Comparison of ENCODE assay signal across 18 cellular contexts in genomic region chr4:168790898-168791297, GRCh38.
A peak's percentile ranks its signal among the peaks of the same experiment; 100 is the strongest.
DNase-seq lines count a peak whose midpoint lies in the region; FAIRE-seq and TF ChIP-seq lines count a peak whose summit lies in the region.
"Had no signal": no experiment of that assay in that cellular context is flagged by ENCODE, and none has a peak within 500 bp of the region (broad histone marks: within the 10 kb centered on the region; RNA-seq: fewer than 3 reads in every experiment).

No MANE protein-coding gene starts in this region.

- no peak overlapping the region for H3K9ac ChIP-seq in endodermal cell (ENCODE audit: extremely low read depth, low read length, poor library complexity, severe bottlenecking)
- no peak overlapping the region for H3K9ac ChIP-seq in neural progenitor cell

- no peak overlapping the region for H2AFZ ChIP-seq in neural progenitor cell (replicated peaks)

- peaks cover 7% of the 10 kb centered on the region for H3K9me3 Mint-ChIP-seq in endodermal cell
- no peaks in the 10 kb centered on the region for H3K9me3 Mint-ChIP-seq in neural progenitor cell

- TF ChIP-seq CTCF in cardiac muscle cell (IDR thresholded peaks at IDR 0.05; ENCODE audit: low read depth, low read length) (no peak), endodermal cell (conservative IDR thresholded peaks at IDR 0.05) (no peak), neural progenitor cell (IDR thresholded peaks at IDR 0.05) (no peak)

- H3K9me3 ChIP-seq in cardiac muscle cell (ENCODE audit: low read depth) (no peaks in the 10 kb centered on the region), endodermal cell (ENCODE audit: control insufficient read depth, low read length) (peaks cover 10% of the 10 kb centered on the region), neural progenitor cell (ENCODE audit: low read depth) (no peaks in the 10 kb centered on the region)

- H4K20me1 ChIP-seq in neural progenitor cell (ENCODE audit: low read depth), result no peaks in the 10 kb centered on the region

- H3K36me3 Mint-ChIP-seq in endodermal cell (ENCODE audit: low read depth) (peaks cover 3% of the 10 kb centered on the region), neural progenitor cell (peaks cover 13% of the 10 kb centered on the region)
- H3K36me3 Mint-ChIP-seq: CD4-positive, alpha-beta memory T cell had no signal

- peak overlapping the region; percentile 56 for H3K27ac Mint-ChIP-seq in endodermal cell
- no peak overlapping the region for H3K27ac Mint-ChIP-seq in neural progenitor cell
- H3K27ac Mint-ChIP-seq: CD4-positive, alpha-beta memory T cell had no signal

- H3K4me3 ChIP-seq in cardiac muscle cell (no peak overlapping the region), endodermal cell (ENCODE audit: low read length) (peak overlapping the region; percentile 2), neural progenitor cell (no peak overlapping the region)
- H3K4me3 ChIP-seq: K562 had no signal

- intact Hi-C loops in cardiac septum (cut with DNase I), result no loop called here

- H3K4me3 Mint-ChIP-seq in endodermal cell, result no peak overlapping the region
- H3K4me3 Mint-ChIP-seq in neural progenitor cell, result no peak overlapping the region
- H3K4me3 Mint-ChIP-seq: CD4-positive, alpha-beta memory T cell had no signal

- H3K4me1 Mint-ChIP-seq in endodermal cell (peaks cover 27% of the 10 kb centered on the region), neural progenitor cell (peaks cover 12% of the 10 kb centered on the region)
- H3K4me1 Mint-ChIP-seq: CD4-positive, alpha-beta memory T cell had no signal

- H3K36me3 ChIP-seq in cardiac muscle cell (no peaks in the 10 kb centered on the region), endodermal cell (ENCODE audit: control insufficient read depth, insufficient read depth, low read length) (no peaks in the 10 kb centered on the region), neural progenitor cell (no peaks in the 10 kb centered on the region)

- no peak overlapping the region for H3K4me2 ChIP-seq in neural progenitor cell

- H3K27ac ChIP-seq in cardiac muscle cell, result peak overlapping the region; percentile 5
- no peak overlapping the region for H3K27ac ChIP-seq in endodermal cell (ENCODE audit: low read depth, low read length)
- peak overlapping the region; percentile 21 for H3K27ac ChIP-seq in neural progenitor cell

- H3K4me1 ChIP-seq in cardiac muscle cell (ENCODE audit: low read depth) (no peaks in the 10 kb centered on the region), endodermal cell (ENCODE audit: control insufficient read depth, insufficient read depth, low read length) (no peaks in the 10 kb centered on the region), neural progenitor cell (peaks cover 33% of the 10 kb centered on the region)

- H3K79me2 ChIP-seq in neural progenitor cell (ENCODE audit: low read depth), result no peaks in the 10 kb centered on the region

- H3K27me3 ChIP-seq in cardiac muscle cell (no peaks in the 10 kb centered on the region), endodermal cell (ENCODE audit: control insufficient read depth, insufficient read depth, low read length, poor library complexity, severe bottlenecking) (no peaks in the 10 kb centered on the region), neural progenitor cell (no peaks in the 10 kb centered on the region)

- H3F3A ChIP-seq in neural progenitor cell (ENCODE audit: low read depth), result peaks cover 16% of the 10 kb centered on the region

- FAIRE-seq in GM19239 (lab: Jason Lieb, UNC), result no peak
- FAIRE-seq: A204.1, K562 had no signal

- H3K27me3 Mint-ChIP-seq in endodermal cell (ENCODE audit: insufficient read depth) (no peaks in the 10 kb centered on the region), neural progenitor cell (ENCODE audit: insufficient read depth, low read depth) (peaks cover 8% of the 10 kb centered on the region)

- DNase-seq in cardiac muscle cell (ENCODE audit: low read depth in 1 of 2, low spot score in 1 of 2) (no peak), cardiac septum (ENCODE audit: low spot score) (no peak), endodermal cell (no peak), neural progenitor cell (ENCODE audit: low spot score) (no peak), GM19239 (ENCODE audit: insufficient read length, low spot score) (no peak), DMS153 (lab: John Stamatoyannopoulos, UW) (no peak)
- DNase-seq in activated CD8-positive, alpha-beta memory T cell treated with anti-CD3 and anti-CD28 coated beads, Interleukin-2, amount 50 U/mL, for 48 hours, result no peak
- DNase-seq: CD4-positive, alpha-beta memory T cell; GF-D8; NCI-H1417; NCI-H187; NCI-H2227 treated with DMSO at 0.1 percent for 48 hours; NCI-H510A treated with DMSO at 0.1 percent for 48 hours; NCI-H774; OCI-M1; SIG-M5 had no signal
